Comparison of ENCODE assay signal across 15 cellular contexts in genomic region chrX:83658731-83659130, GRCh38.
DNase-seq lines count a peak whose midpoint lies in the region; ATAC-seq and TF ChIP-seq lines count a peak whose summit lies in the region.
"Had no signal": no experiment of that assay in that cellular context is flagged by ENCODE, and none has a peak within 500 bp of the region (broad histone marks: within the 10 kb centered on the region; RNA-seq: fewer than 3 reads in every experiment).

No MANE protein-coding gene starts in this region.

- H3K36me3 Mint-ChIP-seq in glutamatergic neuron (ENCODE audit: unreplicated experiment) = no peaks in the 10 kb centered on the region
- H3K36me3 Mint-ChIP-seq: activated naive CD8-positive, alpha-beta T cell treated with anti-CD3 and anti-CD28 coated beads, Interleukin-2, amount 10 ng/mL, durations not matched to agents 7 days and 5 days had no signal

- no peaks in the 10 kb centered on the region for H3K9me2 ChIP-seq in Loucy (replicated peaks; ENCODE audit: low read depth, low read length)

- H3K4me1 ChIP-seq in Loucy (ENCODE audit: insufficient read depth, low read length, poor library complexity, severe bottlenecking) = no peaks in the 10 kb centered on the region

- H3K27me3 ChIP-seq in Loucy (ENCODE audit: insufficient read depth, low read length, poor library complexity, severe bottlenecking) = no peaks in the 10 kb centered on the region

- H3F3A ChIP-seq in Loucy (ENCODE audit: low read depth) = no peaks in the 10 kb centered on the region

- H2AFZ ChIP-seq in Loucy (ENCODE audit: low read length) = no peak overlapping the region

- DNase-seq in left lobe of liver (ENCODE audit: low spot score) = no peak
- DNase-seq in hypothalamus (lab: John Stamatoyannopoulos, UW) = no peak
- no peak for DNase-seq in NOMO-1 treated with dmso at 0.1 percent for 144 hours (lab: John Stamatoyannopoulos, UW; ENCODE audit: unreplicated experiment)
- DNase-seq in glutamatergic neuron = no peak
- DNase-seq: activated naive CD8-positive, alpha-beta T cell treated with anti-CD3 and anti-CD28 coated beads, Interleukin-2, amount 10 ng/mL, durations not matched to agents 7 days and 5 days; DMS153; kidney glomerular epithelial cell; stimulated activated CD4-positive, alpha-beta T cell treated with anti-CD3 and anti-CD28 coated beads, Interleukin-12 subunit alpha, Interleukin-12 subunit beta, amount 100 ng/mL, for 4 hours; T-helper 1 cell had no signal

- no peaks in the 10 kb centered on the region for H3K9me3 ChIP-seq in Loucy (ENCODE audit: insufficient read depth, low read depth, low read length)

- no peaks in the 10 kb centered on the region for H3K79me2 ChIP-seq in Loucy (ENCODE audit: insufficient read depth, low read length)

- H3K4me2 ChIP-seq in Loucy (ENCODE audit: low read depth, low read length, poor library complexity, severe bottlenecking) = no peak overlapping the region

- TF ChIP-seq CTCF in GM12875 (IDR thresholded peaks at IDR 0.05; ENCODE audit: borderline replicate concordance, insufficient read depth, low read depth, low read length) = peak; percentile 62; the same call in 1 of the 2 replicates
- TF ChIP-seq CTCF in Loucy (conservative IDR thresholded peaks at IDR 0.05; ENCODE audit: low read length) = peak; percentile 43; the same call in 1 of the 2 replicates
- no peak for TF ChIP-seq CTCF in glutamatergic neuron (IDR thresholded peaks at IDR 0.05; ENCODE audit: partially characterized antibody, unreplicated experiment)

- no peaks in the 10 kb centered on the region for H4K20me1 ChIP-seq in Loucy (ENCODE audit: insufficient read depth, low read length, poor library complexity, severe bottlenecking)

- ATAC-seq in GM21360 (IDR thresholded peaks at IDR 0.05; ENCODE audit: unreplicated experiment) = peak; percentile 87
- peak; percentile 20 for ATAC-seq in left lobe of liver
- ATAC-seq in HG03457 (IDR thresholded peaks at IDR 0.05; ENCODE audit: unreplicated experiment) = no peak
- ATAC-seq: K562 had no signal

- no peaks in the 10 kb centered on the region for H3K36me3 ChIP-seq in Loucy (ENCODE audit: insufficient read depth, low read length)

- no peak overlapping the region for H3K27ac Mint-ChIP-seq in glutamatergic neuron (ENCODE audit: unreplicated experiment)
- H3K27ac Mint-ChIP-seq: activated naive CD8-positive, alpha-beta T cell treated with anti-CD3 and anti-CD28 coated beads, Interleukin-2, amount 10 ng/mL, durations not matched to agents 7 days and 5 days; nephron had no signal

- H3K4me3 ChIP-seq in GM12875 (ENCODE audit: low read depth, low read length) (no peak overlapping the region), Loucy (ENCODE audit: low read length, poor library complexity, severe bottlenecking) (no peak overlapping the region)
- H3K4me3 ChIP-seq: K562 had no signal

- no peaks in the 10 kb centered on the region for H3K4me1 Mint-ChIP-seq in glutamatergic neuron (ENCODE audit: low read depth, unreplicated experiment)
- H3K4me1 Mint-ChIP-seq: activated naive CD8-positive, alpha-beta T cell treated with anti-CD3 and anti-CD28 coated beads, Interleukin-2, amount 10 ng/mL, durations not matched to agents 7 days and 5 days; nephron had no signal

- no peak overlapping the region for H3K9ac ChIP-seq in Loucy (ENCODE audit: low read depth, low read length, poor library complexity, severe bottlenecking)

- H3K27me3 Mint-ChIP-seq in glutamatergic neuron (ENCODE audit: unreplicated experiment) = no peaks in the 10 kb centered on the region
- H3K27me3 Mint-ChIP-seq: activated naive CD8-positive, alpha-beta T cell treated with anti-CD3 and anti-CD28 coated beads, Interleukin-2, amount 10 ng/mL, durations not matched to agents 7 days and 5 days had no signal

- no peaks in the 10 kb centered on the region for H3K9me3 Mint-ChIP-seq in glutamatergic neuron (ENCODE audit: unreplicated experiment)
- H3K9me3 Mint-ChIP-seq: activated naive CD8-positive, alpha-beta T cell treated with anti-CD3 and anti-CD28 coated beads, Interleukin-2, amount 10 ng/mL, durations not matched to agents 7 days and 5 days had no signal

- H3K4me3 Mint-ChIP-seq in glutamatergic neuron (ENCODE audit: unreplicated experiment) = no peak overlapping the region
- H3K4me3 Mint-ChIP-seq: activated naive CD8-positive, alpha-beta T cell treated with anti-CD3 and anti-CD28 coated beads, Interleukin-2, amount 10 ng/mL, durations not matched to agents 7 days and 5 days; nephron had no signal
